ENCODE assay signal across 8 cellular contexts in the genomic region with DNA sequence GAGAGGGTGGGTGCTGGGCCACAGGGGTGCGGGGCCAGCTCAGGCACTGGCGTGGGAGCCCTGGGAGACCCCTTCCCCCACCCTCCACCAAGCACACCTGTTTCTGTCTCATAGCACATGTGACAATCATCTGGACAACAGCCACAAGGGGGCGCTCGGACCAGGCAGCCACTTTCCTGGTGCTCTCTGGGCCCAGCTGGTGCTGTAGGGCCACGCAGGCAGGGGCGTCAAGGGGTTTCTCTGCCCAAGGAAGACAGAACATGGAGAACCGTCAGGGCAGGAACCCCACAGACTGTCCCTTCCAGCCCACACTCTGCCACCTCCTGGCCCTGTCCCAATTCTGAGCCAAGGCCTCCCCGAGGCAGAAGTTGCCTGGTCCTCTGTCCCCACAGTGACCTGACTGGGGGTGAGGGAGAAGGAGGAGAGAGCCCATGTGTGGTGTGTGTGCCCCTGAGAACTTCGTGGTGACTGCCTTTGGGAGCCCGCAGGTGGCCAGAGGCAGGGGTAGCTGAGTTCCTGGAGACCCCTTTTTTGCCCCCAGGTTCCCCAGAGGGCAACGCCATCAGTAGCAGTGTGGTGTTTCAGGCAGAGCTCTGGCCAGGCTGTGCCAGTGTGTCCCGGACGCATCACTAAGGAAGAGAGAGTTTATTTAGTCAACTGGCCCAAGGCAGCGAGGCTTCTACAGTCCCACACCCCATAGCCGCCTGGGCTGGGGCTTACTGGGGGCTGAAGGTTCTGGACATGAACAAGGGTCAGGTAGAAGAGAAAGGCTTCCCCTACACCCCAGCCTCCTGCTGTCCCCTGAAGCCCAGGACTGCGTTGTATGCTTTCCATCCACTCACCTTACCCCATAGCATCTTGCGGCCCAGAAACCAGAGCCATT. TPM values are rescaled to one million over a fixed set of nuclear protein-coding genes. Genes with fewer than 3 reads are reported as not detected.
DNase-seq lines count a peak whose midpoint lies in the region; ATAC-seq and TF ChIP-seq lines count a peak whose summit lies in the region.

No MANE protein-coding gene starts in this region.

- H3K9me3 ChIP-seq in SU-DHL-6 (ENCODE audit: insufficient read depth, low read length) (no peaks in the 10 kb centered on the region), left ventricle myocardium inferior (replicated peaks) (no peaks in the 10 kb centered on the region), sigmoid colon (no peaks in the 10 kb centered on the region)

- H2AFZ ChIP-seq in SU-DHL-6 (ENCODE audit: low read depth, low read length, severe bottlenecking), result no peak overlapping the region

- peaks cover 19% of the 10 kb centered on the region for H3K4me1 Mint-ChIP-seq in activated naive CD8-positive, alpha-beta T cell treated with anti-CD3 and anti-CD28 coated beads for 36 hours

- no peak overlapping the region for H3K4me3 Mint-ChIP-seq in activated naive CD8-positive, alpha-beta T cell treated with anti-CD3 and anti-CD28 coated beads for 36 hours

- CTCF ChIA-PET in AG04449 (lab: Yijun Ruan, JAX), result interaction anchor here (0.7 to 7.7 kb wide), 17 partner anchors 10 to 251 kb away, joined by 3 to 78 read pairs (median 5); partner anchors contain the start of gene NDRG4

- no peak overlapping the region for H3K27ac ChIP-seq in SU-DHL-6 (ENCODE audit: low read depth, low read length)
- peak overlapping the region; percentile 25 for H3K27ac ChIP-seq in left ventricle myocardium inferior (replicated peaks)
- no peak overlapping the region for H3K27ac ChIP-seq in sigmoid colon

- TF ChIP-seq CTCF in AG04449 (IDR thresholded peaks at IDR 0.05; ENCODE audit: insufficient read depth, low read length, missing control alignments) (peak; percentile 68), SU-DHL-6 (IDR thresholded peaks at IDR 0.05; ENCODE audit: insufficient read depth, low read length, poor library complexity, severe bottlenecking) (peak; percentile 89), left ventricle myocardium inferior (IDR thresholded peaks at IDR 0.05; ENCODE audit: borderline replicate concordance) (peak; percentile 81), sigmoid colon (IDR thresholded peaks at IDR 0.05) (peak; percentile 17 to 72 (median 56))

- peaks cover 3% of the 10 kb centered on the region; the same call in 1 of the 2 replicates for H4K20me1 ChIP-seq in SU-DHL-6 (ENCODE audit: low read depth, low read length)

- WGBS in sigmoid colon, 2 donors, result 55 to 56% methylated on average over 17 of the region's 17 CpGs

- H3K27me3 ChIP-seq in SU-DHL-6 (ENCODE audit: low read length) (no peaks in the 10 kb centered on the region), left ventricle myocardium inferior (ENCODE audit: low read depth) (no peaks in the 10 kb centered on the region), sigmoid colon (peaks cover 0 to 3% (median 0%) of the 10 kb centered on the region in 3 donors)

- no peak for TF ChIP-seq EP300 in sigmoid colon (IDR thresholded peaks at IDR 0.05)

- intact Hi-C loops in left ventricle myocardium inferior (cut with micrococcal nuclease), result no loop called here
- intact Hi-C loops in sigmoid colon (cut with DNase I), result loop anchor here (10.0 kb wide), 3 partner anchors 113 to 777 kb away; partner anchors contain the start of genes CNOT1, GOT2 and KATNB1

- peaks cover 13% of the 10 kb centered on the region for H3K79me2 ChIP-seq in SU-DHL-6 (ENCODE audit: insufficient read depth, low read length)

- no peaks in the 10 kb centered on the region for H3K9me3 Mint-ChIP-seq in activated naive CD8-positive, alpha-beta T cell treated with anti-CD3 and anti-CD28 coated beads for 36 hours

- peak overlapping the region; percentile 48 for H3K27ac Mint-ChIP-seq in activated naive CD8-positive, alpha-beta T cell treated with anti-CD3 and anti-CD28 coated beads for 36 hours

- no peak for TF ChIP-seq POLR2A in sigmoid colon (IDR thresholded peaks at IDR 0.05)

- peaks cover 16% of the 10 kb centered on the region for H3F3A ChIP-seq in SU-DHL-6 (ENCODE audit: insufficient read depth)

- no peaks in the 10 kb centered on the region for H3K27me3 Mint-ChIP-seq in activated naive CD8-positive, alpha-beta T cell treated with anti-CD3 and anti-CD28 coated beads for 36 hours

- H3K4me2 ChIP-seq in SU-DHL-6 (ENCODE audit: low read depth, low read length, poor library complexity, severe bottlenecking), result no peak overlapping the region

- H3K9me2 ChIP-seq in SU-DHL-6 (replicated peaks; ENCODE audit: insufficient read depth, low read length), result no peaks in the 10 kb centered on the region

- H3K4me1 ChIP-seq in left ventricle myocardium inferior, result peaks cover 33% of the 10 kb centered on the region
- peaks cover 0 to 28% (median 19%) of the 10 kb centered on the region in 4 donors for H3K4me1 ChIP-seq in sigmoid colon

- ATAC-seq in GM18909 (IDR thresholded peaks at IDR 0.05; ENCODE audit: poor library complexity, unreplicated experiment), result peak; percentile 36

- DNase-seq in AG04449 (ENCODE audit: low read depth, low spot score) (no peak), M059J (ENCODE audit: low read depth) (peak; percentile 60), left ventricle myocardium inferior (peak; percentile 75), sigmoid colon (peak; percentile 80), COLO829 (ENCODE audit: low spot score) (no peak)
- peak; percentile 80 for DNase-seq in activated naive CD8-positive, alpha-beta T cell treated with anti-CD3 and anti-CD28 coated beads for 36 hours

- POLR2A ChIA-PET in AG04449 (lab: Yijun Ruan, JAX), result no interaction called here

- H3K36me3 ChIP-seq in SU-DHL-6 (ENCODE audit: low read length) (no peaks in the 10 kb centered on the region), left ventricle myocardium inferior (peaks cover 36% of the 10 kb centered on the region), sigmoid colon (no peaks in the 10 kb centered on the region)

- no peak overlapping the region for H3K4me3 ChIP-seq in AG04449 (ENCODE audit: low read depth, low read length)
- H3K4me3 ChIP-seq in SU-DHL-6 (ENCODE audit: insufficient read depth, low read length, poor library complexity, severe bottlenecking), result no peak overlapping the region
- no peak overlapping the region for H3K4me3 ChIP-seq in left ventricle myocardium inferior
- H3K4me3 ChIP-seq in sigmoid colon, result no peak overlapping the region

- peaks cover 13% of the 10 kb centered on the region for H3K36me3 Mint-ChIP-seq in activated naive CD8-positive, alpha-beta T cell treated with anti-CD3 and anti-CD28 coated beads for 36 hours

- H3K9ac ChIP-seq in SU-DHL-6 (ENCODE audit: low read length), result no peak overlapping the region

RNA-seq across cellular contexts. Expression of gene SETD6, which starts 3.1 kb away (rescaled TPM):
- 7.5 and 11.0 TPM in 2 replicates for total RNA-seq in M059J (2014; rRNA removed; shearing (Covaris generic))
- 10 to 100 TPM; 18.7 to 20.2 TPM for total RNA-seq in activated naive CD8-positive, alpha-beta T cell treated with anti-CD3 and anti-CD28 coated beads for 36 hours
- total RNA-seq in left ventricle myocardium inferior, result 16.8 TPM
- 10 to 100 TPM; 15.5 to 23.5 (median 19.9) TPM for total RNA-seq in sigmoid colon
- 10 to 100 TPM in 1 of 3 donors, 1 to 10 TPM in 2; 3.6 to 11.6 (median 4.6) TPM for polyA plus RNA-seq in sigmoid colon

RNA-seq across cellular contexts. Expression of gene NDRG4, which starts 12.2 kb away (rescaled TPM):
- total RNA-seq in M059J (2014; rRNA removed; shearing (Covaris generic)), result 6.5 and 12.3 TPM in 2 replicates
- total RNA-seq in activated naive CD8-positive, alpha-beta T cell treated with anti-CD3 and anti-CD28 coated beads for 36 hours, result 1 to 10 TPM; 6.8 to 7.3 TPM
- total RNA-seq in left ventricle myocardium inferior, result 763 TPM
- 10 to 100 TPM in 3 of 4 donors, 1 to 10 TPM in 1; 6.4 to 21.0 (median 16.8) TPM for total RNA-seq in sigmoid colon
- polyA plus RNA-seq in sigmoid colon, result 10 to 100 TPM in 1 of 3 donors, 1 to 10 TPM in 2; 3.6 to 17.3 (median 9.4) TPM

Comparison
In these comparisons a context has a peak if more than half of its experiments do, and no peak if none do; other contexts are left out.
1. DNase-seq: peak in M059J (single experiment), activated naive CD8-positive, alpha-beta T cell treated with anti-CD3 and anti-CD28 coated beads for 36 hours (single experiment), left ventricle myocardium inferior (single experiment) and sigmoid colon (single experiment); none in AG04449 (single experiment) and COLO829 (single experiment).
2. RNA of gene NDRG4, which starts 12.2 kb away (total RNA-seq): 763 TPM in left ventricle myocardium inferior (single experiment); 6.4 to 21.0 TPM in sigmoid colon, 6.8 to 7.3 TPM in activated naive CD8-positive, alpha-beta T cell treated with anti-CD3 and anti-CD28 coated beads for 36 hours and 6.5 to 12.3 TPM in M059J; every median in the first group is over 10 times any median in the second.
3. Peak in every context shown above with its lines, with median percentiles within 50 percentile points of each other: CTCF ChIP-seq.